ENCODE assay signal across 1 cellular context in genomic region chr12:50351120-50352043, GRCh38.
TF ChIP-seq lines count a peak whose summit lies in the region.

No MANE protein-coding gene starts in this region.

TF ChIP-seq in HepG2, 621 proteins besides CTCF, POLR2A, EP300 and RAD21:
- peak; percentile 97 for TF ChIP-seq ZNF317 (CRISPR knock-in tag; IDR thresholded peaks at IDR 0.05)
- no peak for TF ChIP-seq IKZF5 (CRISPR knock-in tag; IDR thresholded peaks at IDR 0.05)
